In genomic region chr6:106630366-106630765, GRCh38 we compare ENCODE assay signal across 7 cellular contexts. TPM values are rescaled to one million over a fixed set of nuclear protein-coding genes. Genes with fewer than 3 reads are reported as not detected.
DNase-seq lines count a peak whose midpoint lies in the region; ATAC-seq and TF ChIP-seq lines count a peak whose summit lies in the region.

No MANE protein-coding gene starts in this region.

- DNase-seq in OCI-LY7 (ENCODE audit: low spot score) (peak; percentile 79), esophagus muscularis mucosa (ENCODE audit: extremely low spot score) (no peak), sigmoid colon (no peak), putamen (ENCODE audit: low spot score) (no peak), SK-N-DZ (ENCODE audit: low spot score) (no peak), NCI-H2171 treated with DMSO at 0.1 percent for 48 hours (lab: John Stamatoyannopoulos, UW) (no peak)

- H3K36me3 ChIP-seq in OCI-LY7 (ENCODE audit: insufficient read depth, low read length) (peaks cover 31% of the 10 kb centered on the region), esophagus muscularis mucosa (no peaks in the 10 kb centered on the region), sigmoid colon (no peaks in the 10 kb centered on the region)

- no peak for TF ChIP-seq EP300 in esophagus muscularis mucosa (IDR thresholded peaks at IDR 0.05)
- TF ChIP-seq EP300 in sigmoid colon (IDR thresholded peaks at IDR 0.05) = no peak

- WGBS in esophagus muscularis mucosa = 65% methylated on average over 5 of the region's 5 CpGs
- 22 to 40% methylated on average over 5 of the region's 5 CpGs for WGBS in sigmoid colon, 2 donors

- TSS peak; percentile 61 for BruUV-seq in OCI-LY7 (replicated peaks; lab: Mats Ljungman, UMichigan)

- no peaks in the 10 kb centered on the region for H3K9me2 ChIP-seq in OCI-LY7 (ENCODE audit: insufficient read depth, low read length)

- H3K9me3 ChIP-seq in OCI-LY7 (ENCODE audit: low read length) (0 out of 2 replicates have a peak, but pooled peaks cover 4% of the 10 kb centered on the region), esophagus muscularis mucosa (no peaks in the 10 kb centered on the region), sigmoid colon (no peaks in the 10 kb centered on the region)

- no peaks in the 10 kb centered on the region for H4K20me1 ChIP-seq in OCI-LY7 (ENCODE audit: insufficient read depth, low read length)

- H3K4me1 ChIP-seq in OCI-LY7 (ENCODE audit: insufficient read depth, low read length, poor library complexity, severe bottlenecking) (peaks cover 59% of the 10 kb centered on the region), esophagus muscularis mucosa (peaks cover 22 to 23% (median 22%) of the 10 kb centered on the region in 4 donors), sigmoid colon (peaks cover 0 to 20% (median 14%) of the 10 kb centered on the region in 4 donors)

- ATAC-seq in GM18867 (IDR thresholded peaks at IDR 0.05; ENCODE audit: unreplicated experiment) = peak; percentile 29

- H2AFZ ChIP-seq in OCI-LY7 (ENCODE audit: low read length) = no peak overlapping the region

- TF ChIP-seq POLR2A in esophagus muscularis mucosa (IDR thresholded peaks at IDR 0.05; ENCODE audit: low read depth) (no peak), sigmoid colon (IDR thresholded peaks at IDR 0.05) (no peak)

- CTCF ChIA-PET in OCI-LY7 (lab: Charles Lee; ENCODE audit: unreplicated experiment) = no interaction called here

- H3K79me2 ChIP-seq in OCI-LY7 (ENCODE audit: insufficient read depth, low read depth, low read length) = peaks cover 98% of the 10 kb centered on the region

- POLR2A ChIA-PET in OCI-LY7 (lab: Charles Lee) = interaction anchor here (0.7 to 18.3 kb wide), 15 partner anchors 9 to 346 kb away, joined by 3 to 295 read pairs (median 4); partner anchors contain the start of gene CD24

- H3K27ac ChIP-seq in OCI-LY7 (ENCODE audit: low read depth, low read length, poor library complexity, severe bottlenecking) (peak overlapping the region; percentile 98), esophagus muscularis mucosa (replicated peaks in 1 of 4) (no peak overlapping the region), sigmoid colon (no peak overlapping the region)

- H3K27me3 ChIP-seq in esophagus muscularis mucosa (no peaks in the 10 kb centered on the region), sigmoid colon (no peaks in the 10 kb centered on the region)

- intact Hi-C loops in OCI-LY7 (cut with micrococcal nuclease; ENCODE audit: unreplicated experiment) = no loop called here
- intact Hi-C loops in esophagus muscularis mucosa (cut with DNase I) = no loop called here
- intact Hi-C loops in sigmoid colon (cut with DNase I) = no loop called here

- peak overlapping the region; percentile 91 for H3K4me2 ChIP-seq in OCI-LY7 (ENCODE audit: low read length)

- peak overlapping the region; percentile 83 for H3K4me3 ChIP-seq in OCI-LY7 (ENCODE audit: low read depth, low read length, poor library complexity, severe bottlenecking)
- H3K4me3 ChIP-seq in esophagus muscularis mucosa = peak overlapping the region; percentile 75 to 94 (median 90)
- peak overlapping the region; percentile 72 to 91 (median 77) for H3K4me3 ChIP-seq in sigmoid colon

- TF ChIP-seq CTCF in OCI-LY7 (conservative IDR thresholded peaks at IDR 0.05; ENCODE audit: low read length) (no peak), esophagus muscularis mucosa (IDR thresholded peaks at IDR 0.05) (no peak), sigmoid colon (IDR thresholded peaks at IDR 0.05) (no peak)

RNA-seq across cellular contexts. Expression of gene QRSL1, which starts 1.0 kb away (rescaled TPM):
- total RNA-seq in OCI-LY7 (2014; rRNA removed; shearing (Covaris generic)) = 63.9 and 65.7 TPM in 2 replicates
- 71.8 and 77.9 TPM in 2 replicates for total RNA-seq in OCI-LY7 (2022)
- 1 to 10 TPM; 6.7 to 9.1 (median 8.3) TPM for total RNA-seq in esophagus muscularis mucosa
- total RNA-seq in sigmoid colon = 10 to 100 TPM in 2 of 4 donors, 1 to 10 TPM in 2; 8.3 to 11.7 (median 9.9) TPM
- polyA plus RNA-seq in sigmoid colon = 10 to 100 TPM in 1 of 3 donors, 1 to 10 TPM in 2; 8.6 to 15.6 (median 9.0) TPM
- polyA plus RNA-seq in SK-N-DZ (2014; cell fraction: cytosol; rRNA removed) = 20.5 and 22.5 TPM in 2 replicates
- polyA plus RNA-seq in SK-N-DZ (2014; cell fraction: nucleus; rRNA removed) = 9.6 and 11.4 TPM in 2 replicates

RNA-seq across cellular contexts. Expression of gene RTN4IP1, which starts 1.1 kb away (rescaled TPM):
- total RNA-seq in OCI-LY7 (2014; rRNA removed; shearing (Covaris generic)) = 25.2 TPM in 2 replicates
- total RNA-seq in OCI-LY7 (2022) = 51.4 and 58.1 TPM in 2 replicates
- 1 to 10 TPM; 2.3 to 6.2 (median 4.9) TPM for total RNA-seq in esophagus muscularis mucosa
- total RNA-seq in sigmoid colon = 1 to 10 TPM; 2.2 to 7.1 (median 3.9) TPM
- 10 to 100 TPM; 10.2 to 15.3 (median 11.8) TPM for polyA plus RNA-seq in sigmoid colon
- polyA plus RNA-seq in SK-N-DZ (2014; cell fraction: cytosol; rRNA removed) = 10.5 and 14.2 TPM in 2 replicates
- polyA plus RNA-seq in SK-N-DZ (2014; cell fraction: nucleus; rRNA removed) = 4.6 and 8.1 TPM in 2 replicates

Comparison
In these comparisons a context has a peak if more than half of its experiments do, and no peak if none do; other contexts are left out.
1. RNA of gene QRSL1, which starts 1.0 kb away (total RNA-seq): 63.9 to 77.9 TPM in OCI-LY7; 8.3 to 11.7 TPM in sigmoid colon and 6.7 to 9.1 TPM in esophagus muscularis mucosa; every median in the first group is over 4 times any median in the second.
2. Peak in every context shown above with its lines, with median percentiles within 50 percentile points of each other: H3K4me3 ChIP-seq.